Comparison of ENCODE assay signal across 15 cellular contexts in the genomic region with DNA sequence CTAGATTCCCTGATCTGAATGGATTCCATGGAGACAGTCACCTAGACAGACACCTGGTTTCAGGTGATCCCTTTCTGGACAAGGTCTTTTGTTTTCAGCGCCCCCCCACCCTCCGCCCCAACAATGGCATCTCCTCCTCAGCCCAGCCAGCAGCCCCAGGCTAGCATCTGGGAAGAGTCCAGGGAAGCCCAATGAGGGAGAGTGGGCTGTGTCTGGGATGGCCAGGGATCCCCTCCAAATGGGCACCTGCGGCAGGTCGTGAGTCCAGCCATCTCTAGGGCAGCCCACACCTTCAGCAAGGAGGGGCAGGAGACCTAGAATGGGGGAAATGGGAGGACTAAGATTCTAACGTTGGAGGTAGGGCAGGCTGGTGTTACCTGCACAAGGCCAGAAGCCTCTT. TPM values are rescaled to one million over a fixed set of nuclear protein-coding genes. Genes with fewer than 3 reads are reported as not detected.
DNase-seq lines count a peak whose midpoint lies in the region; ATAC-seq, FAIRE-seq and TF ChIP-seq lines count a peak whose summit lies in the region.
"Had no signal": no experiment of that assay in that cellular context is flagged by ENCODE, and none has a peak within 500 bp of the region (broad histone marks: within the 10 kb centered on the region; RNA-seq: fewer than 3 reads in every experiment).

No MANE protein-coding gene starts in this region.

- H3K4me3 ChIP-seq in GM23338 (peak overlapping the region; percentile 69), astrocyte (ENCODE audit: insufficient read depth, low read depth, low read length) (no peak overlapping the region), lower lobe of right lung (peak overlapping the region; percentile 63), skin epidermis (peak overlapping the region in 5 of 7 experiments; percentile 35 to 60 (median 52))
- H3K4me3 ChIP-seq: HAP-1 had no signal

- no peak for FAIRE-seq in astrocyte (lab: Jason Lieb, UNC)
- FAIRE-seq: GM18507, HTR-8/SVneo, RCC 7860 had no signal

- no peaks in the 10 kb centered on the region for H3K9me2 ChIP-seq in GM23338 (ENCODE audit: insufficient read depth)

- H3K27ac Mint-ChIP-seq in GM23338 (no peak overlapping the region), astrocyte (ENCODE audit: unreplicated experiment) (no peak overlapping the region)
- H3K27ac Mint-ChIP-seq: activated CD4-positive, alpha-beta memory T cell treated with anti-CD3 and anti-CD28 coated beads for 36 hours had no signal

- H3F3A ChIP-seq in GM23338 (replicated peaks; ENCODE audit: low read depth): no peaks in the 10 kb centered on the region

- H3K36me3 Mint-ChIP-seq in GM23338 (ENCODE audit: low read depth): no peaks in the 10 kb centered on the region
- H3K36me3 Mint-ChIP-seq in astrocyte (ENCODE audit: low read depth, unreplicated experiment): no peaks in the 10 kb centered on the region
- H3K36me3 Mint-ChIP-seq: activated CD4-positive, alpha-beta memory T cell treated with anti-CD3 and anti-CD28 coated beads for 36 hours had no signal

- H3K4me1 Mint-ChIP-seq in GM23338 (peaks cover 61% of the 10 kb centered on the region), astrocyte (ENCODE audit: low read depth, unreplicated experiment) (peaks cover 5% of the 10 kb centered on the region)

- peak overlapping the region; percentile 69 for H3K4me3 Mint-ChIP-seq in GM23338
- H3K4me3 Mint-ChIP-seq in astrocyte (ENCODE audit: unreplicated experiment): peak overlapping the region; percentile 57
- H3K4me3 Mint-ChIP-seq: activated CD4-positive, alpha-beta memory T cell treated with anti-CD3 and anti-CD28 coated beads for 36 hours had no signal

- peaks cover 33% of the 10 kb centered on the region for H3K27me3 Mint-ChIP-seq in GM23338 (ENCODE audit: insufficient read depth, low read depth, poor library complexity)
- peaks cover 53% of the 10 kb centered on the region for H3K27me3 Mint-ChIP-seq in astrocyte (ENCODE audit: low read depth, unreplicated experiment)

- H2AFZ ChIP-seq in GM23338 (peak overlapping the region; percentile 94), astrocyte (ENCODE audit: low read depth, low read length) (no peak overlapping the region)

- no peaks in the 10 kb centered on the region for H4K20me1 ChIP-seq in GM23338 (replicated peaks; ENCODE audit: insufficient read depth)
- no peaks in the 10 kb centered on the region for H4K20me1 ChIP-seq in astrocyte (ENCODE audit: insufficient read depth, low read length)

- H3K79me2 ChIP-seq in GM23338 (replicated peaks; ENCODE audit: insufficient read depth) (no peaks in the 10 kb centered on the region), astrocyte (ENCODE audit: insufficient read depth, low read length) (no peaks in the 10 kb centered on the region)

- no peak for TF ChIP-seq CTCF in GM23338 (conservative IDR thresholded peaks at IDR 0.05; ENCODE audit: low read depth in 2 of 2)
- TF ChIP-seq CTCF in astrocyte (IDR thresholded peaks at IDR 0.05; ENCODE audit: insufficient read depth, low read depth, low read length): no peak
- TF ChIP-seq CTCF in lower lobe of right lung (IDR thresholded peaks at IDR 0.05): no peak

- no peak for DNase-seq in GM23338 (ENCODE audit: low spot score)
- no peak for DNase-seq in astrocyte (ENCODE audit: low read depth)
- no peak for DNase-seq in lower lobe of right lung
- no peak for DNase-seq in superior temporal gyrus (ENCODE audit: extremely low spot score)
- no peak for DNase-seq in NCI-H187 treated with DMSO at 0.1 percent for 48 hours (lab: John Stamatoyannopoulos, UW)
- DNase-seq in nucleus accumbens (lab: John Stamatoyannopoulos, UW): no peak
- DNase-seq: activated CD4-positive, alpha-beta memory T cell treated with anti-CD3 and anti-CD28 coated beads for 36 hours; activated effector memory CD4-positive, alpha-beta T cell treated with anti-CD3 and anti-CD28 coated beads, Interleukin-2, amount 50 U/mL, for 16 hours had no signal

- H3K4me2 ChIP-seq in GM23338: peak overlapping the region; percentile 83
- peak overlapping the region; percentile 71 for H3K4me2 ChIP-seq in astrocyte (ENCODE audit: low read length)

- H3K36me3 ChIP-seq in GM23338 (ENCODE audit: insufficient read depth) (no peaks in the 10 kb centered on the region), astrocyte (ENCODE audit: insufficient read depth, low read length) (no peaks in the 10 kb centered on the region), lower lobe of right lung (no peaks in the 10 kb centered on the region)
- H3K36me3 ChIP-seq: HAP-1 had no signal

- peaks cover 48% of the 10 kb centered on the region for H3K4me1 ChIP-seq in GM23338 (ENCODE audit: insufficient read depth)
- H3K4me1 ChIP-seq in astrocyte (ENCODE audit: insufficient read depth, low read length): no peaks in the 10 kb centered on the region
- peaks cover 23% of the 10 kb centered on the region for H3K4me1 ChIP-seq in lower lobe of right lung
- H3K4me1 ChIP-seq: HAP-1 had no signal

- H3K9me3 ChIP-seq in astrocyte (ENCODE audit: insufficient read depth, low read depth, low read length): no peaks in the 10 kb centered on the region
- H3K9me3 ChIP-seq in lower lobe of right lung: no peaks in the 10 kb centered on the region
- H3K9me3 ChIP-seq: HAP-1 had no signal

- H3K9me3 Mint-ChIP-seq in GM23338 (no peaks in the 10 kb centered on the region; the same call in 2 of the 3 replicates), astrocyte (ENCODE audit: unreplicated experiment) (no peaks in the 10 kb centered on the region)
- H3K9me3 Mint-ChIP-seq: activated CD4-positive, alpha-beta memory T cell treated with anti-CD3 and anti-CD28 coated beads for 36 hours had no signal

- H3K27me3 ChIP-seq in GM23338 (ENCODE audit: insufficient read depth): peaks cover 40% of the 10 kb centered on the region
- H3K27me3 ChIP-seq in astrocyte (ENCODE audit: insufficient read depth, low read length): peaks cover 28% of the 10 kb centered on the region
- peaks cover 12% of the 10 kb centered on the region for H3K27me3 ChIP-seq in lower lobe of right lung (ENCODE audit: low read depth)

- intact Hi-C loops in lower lobe of right lung (cut with DNase I): no loop called here

- ATAC-seq in GM23338 (no peak), lower lobe of right lung (peak in 1 of 2 donors; percentile 2), GM21390 (IDR thresholded peaks at IDR 0.05; ENCODE audit: unreplicated experiment) (no peak)

- H3K27ac ChIP-seq in GM23338 (ENCODE audit: low read depth) (no peak overlapping the region), astrocyte (ENCODE audit: low read depth, low read length) (no peak overlapping the region), lower lobe of right lung (peak overlapping the region; percentile 60), skin epidermis (peak overlapping the region in 19 of 21 experiments; percentile 14 to 85 (median 75))

- no peak overlapping the region for H3K9ac ChIP-seq in astrocyte (ENCODE audit: low read length)

RNA-seq across cellular contexts. Expression of gene SLC24A3, which starts 1.2 kb away (rescaled TPM):
- 2.5 and 3.0 TPM in 2 replicates for total RNA-seq in GM23338 (2014; rRNA removed; shearing (Covaris generic))
- polyA plus RNA-seq in GM23338 (2016; fragmentation: Nextera tagmentation; extraction: Ambion mirVana): 0.81 and 1.2 TPM in 2 replicates
- total RNA-seq in astrocyte (0.65 and 0.79 TPM in 2 replicates), lower lobe of right lung (7.9 TPM)
- total RNA-seq: activated CD4-positive, alpha-beta memory T cell treated with anti-CD3 and anti-CD28 coated beads for 36 hours; T-helper 2 cell treated with Interferon-gamma antibody and Interleukin-4, amounts not matched to agents 100 ng/mL and 5 ng/mL, for 36 hours had no signal

Comparison
In these comparisons a context has a peak if more than half of its experiments do, and no peak if none do; other contexts are left out.
1. H3K27ac ChIP-seq: peak in lower lobe of right lung (single experiment) and skin epidermis (19 of 21); none in GM23338 (single experiment) and astrocyte (single experiment).